Comparison of ENCODE assay signal across 1 cellular context in genomic region chr14:100872641-100873071, GRCh38.
TF ChIP-seq lines count a peak whose summit lies in the region.

No MANE protein-coding gene starts in this region.

TF ChIP-seq in WTC11, 78 proteins besides CTCF, POLR2A, EP300 and RAD21 (continued from another document):
- no peak for TF ChIP-seq PRDM15 (CRISPR knock-in tag; IDR thresholded peaks at IDR 0.05)
- no peak for TF ChIP-seq KAT7 (CRISPR knock-in tag; IDR thresholded peaks at IDR 0.05; ENCODE audit: borderline replicate concordance)
- TF ChIP-seq SOX15 (CRISPR knock-in tag; IDR thresholded peaks at IDR 0.05) = no peak
- TF ChIP-seq AR (CRISPR knock-in tag; IDR thresholded peaks at IDR 0.05) = no peak
- TF ChIP-seq SP1 (CRISPR knock-in tag; conservative IDR thresholded peaks at IDR 0.05) = no peak
